16 cellular contexts compared by ENCODE assay signal in genomic region chr2:28558918-28559317, GRCh38.
"Had no signal": no experiment of that assay in that cellular context is flagged by ENCODE, and none has a peak within 500 bp of the region (broad histone marks: within the 10 kb centered on the region; RNA-seq: fewer than 3 reads in every experiment).

No MANE protein-coding gene starts in this region.

- ATAC-seq: WTC11 had no signal

- H3K4me3 ChIP-seq: coronary artery, esophagus squamous epithelium, smooth muscle cell, transverse colon had no signal

- H3K27me3 ChIP-seq: esophagus squamous epithelium, transverse colon had no signal

- DNase-seq: activated CD4-positive, alpha-beta memory T cell treated with anti-CD3 and anti-CD28 coated beads, Interleukin-2, amount 10 ng/mL, durations not matched to agents 7 days and 5 days; activated CD4-positive, alpha-beta T cell treated with anti-CD3 and anti-CD28 coated beads for 4 hours; activated naive CD4-positive, alpha-beta T cell treated with anti-CD3 and anti-CD28 coated beads, Interleukin-2, amount 50 U/mL, for 16 hours; activated T-cell treated with anti-CD3 and anti-CD28 coated beads, Interleukin-2, amount 50 U/mL, for 24 hours; central memory CD4-positive, alpha-beta T cell; effector CD4-positive, alpha-beta T cell; esophagus squamous epithelium; mesenchymal stem cell; stimulated activated CD4-positive, alpha-beta T cell treated with anti-CD3 and anti-CD28 coated beads, Interleukin-4, amount 100 ng/mL, for 4 hours; stimulated activated CD8-positive, alpha-beta memory T cell treated with anti-CD3 and anti-CD28 coated beads, Interleukin-4, amount 100 ng/mL, for 48 hours; stimulated activated naive CD4-positive, alpha-beta T cell treated with Interleukin-2 at 50 U/mL for 16 hours; T-helper 2 cell; transverse colon had no signal

- H3K27ac ChIP-seq: coronary artery, esophagus squamous epithelium, transverse colon had no signal

- H3K4me1 ChIP-seq: transverse colon had no signal

- H3K9me3 ChIP-seq: esophagus squamous epithelium, transverse colon had no signal
